1 cellular context compared by ENCODE assay signal in the genomic region with DNA sequence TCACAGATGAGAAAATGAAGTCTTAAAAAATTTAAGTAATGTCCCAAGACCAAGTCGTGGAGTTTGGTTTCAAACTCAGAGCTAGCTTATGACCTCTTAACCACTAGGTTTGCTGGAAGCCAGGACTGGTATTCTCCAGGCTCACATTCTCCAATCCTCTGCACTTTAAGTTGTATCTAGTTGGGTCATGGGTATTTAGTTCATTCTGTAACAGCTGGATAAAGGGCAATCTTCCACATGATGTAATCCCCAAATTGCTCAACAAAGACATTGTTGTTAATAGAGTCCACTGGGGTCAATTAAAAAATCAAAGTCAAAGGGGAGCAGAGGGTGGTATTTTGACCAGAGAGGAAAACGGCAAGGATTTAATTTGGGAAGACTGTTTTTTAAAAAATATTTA.
TF ChIP-seq lines count a peak whose summit lies in the region.

No MANE protein-coding gene starts in this region.

TF ChIP-seq in HepG2, 621 proteins besides CTCF, POLR2A, EP300 and RAD21 (continued from another document):
- TF ChIP-seq, protein P1, sequence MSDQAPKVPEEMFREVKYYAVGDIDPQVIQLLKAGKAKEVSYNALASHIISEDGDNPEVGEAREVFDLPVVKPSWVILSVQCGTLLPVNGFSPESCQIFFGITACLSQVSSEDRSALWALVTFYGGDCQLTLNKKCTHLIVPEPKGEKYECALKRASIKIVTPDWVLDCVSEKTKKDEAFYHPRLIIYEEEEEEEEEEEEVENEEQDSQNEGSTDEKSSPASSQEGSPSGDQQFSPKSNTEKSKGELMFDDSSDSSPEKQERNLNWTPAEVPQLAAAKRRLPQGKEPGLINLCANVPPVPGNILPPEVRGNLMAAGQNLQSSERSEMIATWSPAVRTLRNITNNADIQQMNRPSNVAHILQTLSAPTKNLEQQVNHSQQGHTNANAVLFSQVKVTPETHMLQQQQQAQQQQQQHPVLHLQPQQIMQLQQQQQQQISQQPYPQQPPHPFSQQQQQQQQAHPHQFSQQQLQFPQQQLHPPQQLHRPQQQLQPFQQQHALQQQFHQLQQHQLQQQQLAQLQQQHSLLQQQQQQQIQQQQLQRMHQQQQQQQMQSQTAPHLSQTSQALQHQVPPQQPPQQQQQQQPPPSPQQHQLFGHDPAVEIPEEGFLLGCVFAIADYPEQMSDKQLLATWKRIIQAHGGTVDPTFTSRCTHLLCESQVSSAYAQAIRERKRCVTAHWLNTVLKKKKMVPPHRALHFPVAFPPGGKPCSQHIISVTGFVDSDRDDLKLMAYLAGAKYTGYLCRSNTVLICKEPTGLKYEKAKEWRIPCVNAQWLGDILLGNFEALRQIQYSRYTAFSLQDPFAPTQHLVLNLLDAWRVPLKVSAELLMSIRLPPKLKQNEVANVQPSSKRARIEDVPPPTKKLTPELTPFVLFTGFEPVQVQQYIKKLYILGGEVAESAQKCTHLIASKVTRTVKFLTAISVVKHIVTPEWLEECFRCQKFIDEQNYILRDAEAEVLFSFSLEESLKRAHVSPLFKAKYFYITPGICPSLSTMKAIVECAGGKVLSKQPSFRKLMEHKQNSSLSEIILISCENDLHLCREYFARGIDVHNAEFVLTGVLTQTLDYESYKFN (CRISPR knock-in tag; conservative IDR thresholded peaks at IDR 0.05) = peak; percentile 53
- TF ChIP-seq SAP130 (CRISPR knock-in tag; IDR thresholded peaks at IDR 0.05; ENCODE audit: low read depth) (peak; percentile 40), ZNF160 (CRISPR knock-in tag; IDR thresholded peaks at IDR 0.05) (no peak), SOX5 (CRISPR knock-in tag; IDR thresholded peaks at IDR 0.05; ENCODE audit: borderline replicate concordance) (peak; percentile 57; the same call in 1 of the 2 replicates), NAIF1 (CRISPR knock-in tag; IDR thresholded peaks at IDR 0.05; ENCODE audit: borderline replicate concordance) (no peak), RARA (CRISPR knock-in tag; IDR thresholded peaks at IDR 0.05) (peak; percentile 31), ATF7 (IDR thresholded peaks at IDR 0.05) (peak; percentile 52; the same call in 1 of the 2 replicates), ATF7 (CRISPR knock-in tag; IDR thresholded peaks at IDR 0.05) (no peak), CEBPG (CRISPR knock-in tag; IDR thresholded peaks at IDR 0.05) (peak; percentile 88), GATAD2A (CRISPR knock-in tag; IDR thresholded peaks at IDR 0.05) (peak; percentile 77), NR2F2 (IDR thresholded peaks at IDR 0.05; ENCODE audit: borderline replicate concordance, low read depth) (peak; percentile 24; the same call in 1 of the 2 replicates), SALL1 (CRISPR knock-in tag; IDR thresholded peaks at IDR 0.05) (no peak; the same call in 1 of the 2 replicates), ZFP62 (CRISPR knock-in tag; IDR thresholded peaks at IDR 0.05) (no peak), PHF21A (CRISPR knock-in tag; IDR thresholded peaks at IDR 0.05) (0 out of 2 replicates have a peak, but pooled peaks have one; percentile 33), ZNF644 (CRISPR knock-in tag; IDR thresholded peaks at IDR 0.05; ENCODE audit: low read depth) (0 out of 2 replicates have a peak, but pooled peaks have one; percentile 20), SETDB1 (CRISPR knock-in tag; IDR thresholded peaks at IDR 0.05; ENCODE audit: borderline replicate concordance) (no peak), NCOA2 (CRISPR knock-in tag; IDR thresholded peaks at IDR 0.05) (peak; percentile 50; the same call in 1 of the 2 replicates), NR2C2 (CRISPR knock-in tag; IDR thresholded peaks at IDR 0.05; ENCODE audit: borderline replicate concordance) (peak; percentile 25; the same call in 1 of the 2 replicates), MIXL1 (CRISPR knock-in tag; IDR thresholded peaks at IDR 0.05) (peak; percentile 47; the same call in 1 of the 2 replicates)
- TF ChIP-seq, protein P2, sequence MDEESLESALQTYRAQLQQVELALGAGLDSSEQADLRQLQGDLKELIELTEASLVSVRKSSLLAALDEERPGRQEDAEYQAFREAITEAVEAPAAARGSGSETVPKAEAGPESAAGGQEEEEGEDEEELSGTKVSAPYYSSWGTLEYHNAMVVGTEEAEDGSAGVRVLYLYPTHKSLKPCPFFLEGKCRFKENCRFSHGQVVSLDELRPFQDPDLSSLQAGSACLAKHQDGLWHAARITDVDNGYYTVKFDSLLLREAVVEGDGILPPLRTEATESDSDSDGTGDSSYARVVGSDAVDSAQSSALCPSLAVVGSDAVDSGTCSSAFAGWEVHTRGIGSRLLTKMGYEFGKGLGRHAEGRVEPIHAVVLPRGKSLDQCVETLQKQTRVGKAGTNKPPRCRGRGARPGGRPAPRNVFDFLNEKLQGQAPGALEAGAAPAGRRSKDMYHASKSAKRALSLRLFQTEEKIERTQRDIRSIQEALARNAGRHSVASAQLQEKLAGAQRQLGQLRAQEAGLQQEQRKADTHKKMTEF (CRISPR knock-in tag; IDR thresholded peaks at IDR 0.05) = 0 out of 2 replicates have a peak, but pooled peaks have one; percentile 26
- TF ChIP-seq, protein P3, sequence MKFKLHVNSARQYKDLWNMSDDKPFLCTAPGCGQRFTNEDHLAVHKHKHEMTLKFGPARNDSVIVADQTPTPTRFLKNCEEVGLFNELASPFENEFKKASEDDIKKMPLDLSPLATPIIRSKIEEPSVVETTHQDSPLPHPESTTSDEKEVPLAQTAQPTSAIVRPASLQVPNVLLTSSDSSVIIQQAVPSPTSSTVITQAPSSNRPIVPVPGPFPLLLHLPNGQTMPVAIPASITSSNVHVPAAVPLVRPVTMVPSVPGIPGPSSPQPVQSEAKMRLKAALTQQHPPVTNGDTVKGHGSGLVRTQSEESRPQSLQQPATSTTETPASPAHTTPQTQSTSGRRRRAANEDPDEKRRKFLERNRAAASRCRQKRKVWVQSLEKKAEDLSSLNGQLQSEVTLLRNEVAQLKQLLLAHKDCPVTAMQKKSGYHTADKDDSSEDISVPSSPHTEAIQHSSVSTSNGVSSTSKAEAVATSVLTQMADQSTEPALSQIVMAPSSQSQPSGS (CRISPR knock-in tag; IDR thresholded peaks at IDR 0.05) = peak; percentile 60; the same call in 1 of the 2 replicates
- TF ChIP-seq, protein P4, sequence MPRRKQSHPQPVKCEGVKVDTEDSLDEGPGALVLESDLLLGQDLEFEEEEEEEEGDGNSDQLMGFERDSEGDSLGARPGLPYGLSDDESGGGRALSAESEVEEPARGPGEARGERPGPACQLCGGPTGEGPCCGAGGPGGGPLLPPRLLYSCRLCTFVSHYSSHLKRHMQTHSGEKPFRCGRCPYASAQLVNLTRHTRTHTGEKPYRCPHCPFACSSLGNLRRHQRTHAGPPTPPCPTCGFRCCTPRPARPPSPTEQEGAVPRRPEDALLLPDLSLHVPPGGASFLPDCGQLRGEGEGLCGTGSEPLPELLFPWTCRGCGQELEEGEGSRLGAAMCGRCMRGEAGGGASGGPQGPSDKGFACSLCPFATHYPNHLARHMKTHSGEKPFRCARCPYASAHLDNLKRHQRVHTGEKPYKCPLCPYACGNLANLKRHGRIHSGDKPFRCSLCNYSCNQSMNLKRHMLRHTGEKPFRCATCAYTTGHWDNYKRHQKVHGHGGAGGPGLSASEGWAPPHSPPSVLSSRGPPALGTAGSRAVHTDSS (CRISPR knock-in tag; conservative IDR thresholded peaks at IDR 0.05) = no peak
- TF ChIP-seq, protein P5, sequence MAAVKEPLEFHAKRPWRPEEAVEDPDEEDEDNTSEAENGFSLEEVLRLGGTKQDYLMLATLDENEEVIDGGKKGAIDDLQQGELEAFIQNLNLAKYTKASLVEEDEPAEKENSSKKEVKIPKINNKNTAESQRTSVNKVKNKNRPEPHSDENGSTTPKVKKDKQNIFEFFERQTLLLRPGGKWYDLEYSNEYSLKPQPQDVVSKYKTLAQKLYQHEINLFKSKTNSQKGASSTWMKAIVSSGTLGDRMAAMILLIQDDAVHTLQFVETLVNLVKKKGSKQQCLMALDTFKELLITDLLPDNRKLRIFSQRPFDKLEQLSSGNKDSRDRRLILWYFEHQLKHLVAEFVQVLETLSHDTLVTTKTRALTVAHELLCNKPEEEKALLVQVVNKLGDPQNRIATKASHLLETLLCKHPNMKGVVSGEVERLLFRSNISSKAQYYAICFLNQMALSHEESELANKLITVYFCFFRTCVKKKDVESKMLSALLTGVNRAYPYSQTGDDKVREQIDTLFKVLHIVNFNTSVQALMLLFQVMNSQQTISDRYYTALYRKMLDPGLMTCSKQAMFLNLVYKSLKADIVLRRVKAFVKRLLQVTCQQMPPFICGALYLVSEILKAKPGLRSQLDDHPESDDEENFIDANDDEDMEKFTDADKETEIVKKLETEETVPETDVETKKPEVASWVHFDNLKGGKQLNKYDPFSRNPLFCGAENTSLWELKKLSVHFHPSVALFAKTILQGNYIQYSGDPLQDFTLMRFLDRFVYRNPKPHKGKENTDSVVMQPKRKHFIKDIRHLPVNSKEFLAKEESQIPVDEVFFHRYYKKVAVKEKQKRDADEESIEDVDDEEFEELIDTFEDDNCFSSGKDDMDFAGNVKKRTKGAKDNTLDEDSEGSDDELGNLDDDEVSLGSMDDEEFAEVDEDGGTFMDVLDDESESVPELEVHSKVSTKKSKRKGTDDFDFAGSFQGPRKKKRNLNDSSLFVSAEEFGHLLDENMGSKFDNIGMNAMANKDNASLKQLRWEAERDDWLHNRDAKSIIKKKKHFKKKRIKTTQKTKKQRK (IDR thresholded peaks at IDR 0.05; ENCODE audit: low read length) = no peak
- TF ChIP-seq, protein P6, sequence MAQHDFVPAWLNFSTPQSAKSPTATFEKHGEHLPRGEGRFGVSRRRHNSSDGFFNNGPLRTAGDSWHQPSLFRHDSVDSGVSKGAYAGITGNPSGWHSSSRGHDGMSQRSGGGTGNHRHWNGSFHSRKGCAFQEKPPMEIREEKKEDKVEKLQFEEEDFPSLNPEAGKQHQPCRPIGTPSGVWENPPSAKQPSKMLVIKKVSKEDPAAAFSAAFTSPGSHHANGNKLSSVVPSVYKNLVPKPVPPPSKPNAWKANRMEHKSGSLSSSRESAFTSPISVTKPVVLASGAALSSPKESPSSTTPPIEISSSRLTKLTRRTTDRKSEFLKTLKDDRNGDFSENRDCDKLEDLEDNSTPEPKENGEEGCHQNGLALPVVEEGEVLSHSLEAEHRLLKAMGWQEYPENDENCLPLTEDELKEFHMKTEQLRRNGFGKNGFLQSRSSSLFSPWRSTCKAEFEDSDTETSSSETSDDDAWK (CRISPR knock-in tag; IDR thresholded peaks at IDR 0.05) = no peak
